In genomic region chr4:169220446-169220845, GRCh38 we compare ENCODE assay signal across 20 cellular contexts.
"Had no signal": no experiment of that assay in that cellular context is flagged by ENCODE, and none has a peak within 500 bp of the region (broad histone marks: within the 10 kb centered on the region; RNA-seq: fewer than 3 reads in every experiment).

No MANE protein-coding gene starts in this region.

- DNase-seq: activated CD4-positive, alpha-beta T cell treated with anti-CD3 and anti-CD28 coated beads, Interleukin-2, amount 50 U/mL, for 1 hour; activated naive CD4-positive, alpha-beta T cell; activated naive CD8-positive, alpha-beta T cell treated with anti-CD3 and anti-CD28 coated beads, Interleukin-2, amount 50 U/mL, for 24 hours; aorta; effector memory CD4-positive, alpha-beta T cell; gastrocnemius medialis; hippocampal formation; stimulated activated CD4-positive, alpha-beta T cell treated with anti-CD3 and anti-CD28 coated beads, Interleukin-15, amount 100 ng/mL, for 24 hours; stimulated activated CD4-positive, alpha-beta T cell treated with anti-CD3 and anti-CD28 coated beads, Interleukin-4, amount 100 ng/mL, for 1 hour; stimulated activated naive B cell treated with anti-CD40 and anti-IgM and Interleukin-4, amounts not matched to agents 10 μg/mL and 1 μg/mL and 100 μg/mL, for 72 hours; thyroid gland had no signal

- H3K4me1 ChIP-seq: parathyroid adenoma had no signal

- H3K27ac Mint-ChIP-seq: activated naive CD8-positive, alpha-beta T cell treated with anti-CD3 and anti-CD28 coated beads, Interleukin-2, amount 50 U/mL, for 24 hours; activated T-helper 1 cell treated with anti-CD3 and anti-CD28 coated beads, Interleukin-12 subunit alpha, Interleukin-12 subunit beta, Interleukin-2, Interleukin-4 antibody, amounts not matched to agents 30 ng/mL and 10 ng/mL and 1 ng/mL, durations not matched to agents 14 hours and 24 hours and 36 hours; dendritic cell treated with granulocyte-macrophage colony-stimulating factor and Interleukin-4, amounts not matched to agents 40 ng/mL and 50 ng/mL, for 4 days; stimulated activated naive B cell treated with anti-CD40 and anti-IgM and Interleukin-4, amounts not matched to agents 10 μg/mL and 1 μg/mL and 100 μg/mL, for 72 hours had no signal

- H3K4me3 ChIP-seq: breast epithelium, gastrocnemius medialis, skin epidermis, thyroid gland, vagina had no signal

- H3K36me3 ChIP-seq: breast epithelium, gastrocnemius medialis, thyroid gland, vagina had no signal

- H3K9me3 Mint-ChIP-seq: activated naive CD8-positive, alpha-beta T cell treated with anti-CD3 and anti-CD28 coated beads, Interleukin-2, amount 50 U/mL, for 24 hours; activated T-helper 1 cell treated with anti-CD3 and anti-CD28 coated beads, Interleukin-12 subunit alpha, Interleukin-12 subunit beta, Interleukin-2, Interleukin-4 antibody, amounts not matched to agents 30 ng/mL and 10 ng/mL and 1 ng/mL, durations not matched to agents 14 hours and 24 hours and 36 hours; dendritic cell treated with granulocyte-macrophage colony-stimulating factor and Interleukin-4, amounts not matched to agents 40 ng/mL and 50 ng/mL, for 4 days; neural crest cell; stimulated activated naive B cell treated with anti-CD40 and anti-IgM and Interleukin-4, amounts not matched to agents 10 μg/mL and 1 μg/mL and 100 μg/mL, for 72 hours had no signal

- H3K27ac ChIP-seq: breast epithelium, epithelial cell of prostate, gastrocnemius medialis, parathyroid adenoma, skin epidermis, vagina had no signal

- H3K9me3 ChIP-seq: breast epithelium, gastrocnemius medialis, thyroid gland, vagina had no signal

- H3K27me3 ChIP-seq: breast epithelium, gastrocnemius medialis, thyroid gland, vagina had no signal

- H3K4me3 Mint-ChIP-seq: activated naive CD8-positive, alpha-beta T cell treated with anti-CD3 and anti-CD28 coated beads, Interleukin-2, amount 50 U/mL, for 24 hours; activated T-helper 1 cell treated with anti-CD3 and anti-CD28 coated beads, Interleukin-12 subunit alpha, Interleukin-12 subunit beta, Interleukin-2, Interleukin-4 antibody, amounts not matched to agents 30 ng/mL and 10 ng/mL and 1 ng/mL, durations not matched to agents 14 hours and 24 hours and 36 hours; dendritic cell treated with granulocyte-macrophage colony-stimulating factor and Interleukin-4, amounts not matched to agents 40 ng/mL and 50 ng/mL, for 4 days; neural crest cell; stimulated activated naive B cell treated with anti-CD40 and anti-IgM and Interleukin-4, amounts not matched to agents 10 μg/mL and 1 μg/mL and 100 μg/mL, for 72 hours had no signal

- H3K4me1 Mint-ChIP-seq: activated naive CD8-positive, alpha-beta T cell treated with anti-CD3 and anti-CD28 coated beads, Interleukin-2, amount 50 U/mL, for 24 hours had no signal

- H3K36me3 Mint-ChIP-seq: stimulated activated naive B cell treated with anti-CD40 and anti-IgM and Interleukin-4, amounts not matched to agents 10 μg/mL and 1 μg/mL and 100 μg/mL, for 72 hours had no signal

- H3K9ac ChIP-seq: parathyroid adenoma had no signal

- H3K27me3 Mint-ChIP-seq: activated naive CD8-positive, alpha-beta T cell treated with anti-CD3 and anti-CD28 coated beads, Interleukin-2, amount 50 U/mL, for 24 hours; dendritic cell treated with granulocyte-macrophage colony-stimulating factor and Interleukin-4, amounts not matched to agents 40 ng/mL and 50 ng/mL, for 4 days; stimulated activated naive B cell treated with anti-CD40 and anti-IgM and Interleukin-4, amounts not matched to agents 10 μg/mL and 1 μg/mL and 100 μg/mL, for 72 hours had no signal

- ATAC-seq: activated CD4-positive, CD25-positive, alpha-beta regulatory T cell treated with anti-CD3 and anti-CD28 coated beads, Interleukin-2, amount 50 U/mL, for 24 hours; activated naive CD8-positive, alpha-beta T cell treated with anti-CD3 and anti-CD28 coated beads, Interleukin-2, amount 50 U/mL, for 24 hours; gastrocnemius medialis; stimulated activated naive B cell treated with anti-CD40 and anti-IgM and Interleukin-4, amounts not matched to agents 10 μg/mL and 1 μg/mL and 100 μg/mL, for 72 hours had no signal
